In the genomic region with DNA sequence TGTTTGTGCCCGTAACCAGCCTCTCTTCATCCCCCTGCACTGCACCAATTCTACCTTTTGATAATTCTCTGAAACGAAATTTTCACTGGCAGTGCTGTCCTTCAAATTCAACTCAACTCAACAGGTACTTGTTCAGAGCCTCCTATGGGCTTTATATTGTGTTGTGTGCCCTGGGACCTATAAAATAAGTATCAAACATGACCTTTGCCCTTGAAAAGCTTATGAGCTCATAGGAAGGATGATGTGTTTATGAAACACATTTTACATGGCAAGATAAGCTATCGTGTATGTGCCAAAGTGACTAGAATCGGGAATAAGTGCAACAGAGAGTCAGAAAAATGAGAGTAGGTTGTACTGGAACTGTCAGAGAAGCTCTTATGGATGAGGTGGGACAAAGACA, we compare ENCODE assay signal across 20 cellular contexts.
DNase-seq lines count a peak whose midpoint lies in the region; ATAC-seq, FAIRE-seq and TF ChIP-seq lines count a peak whose summit lies in the region.
"Had no signal": no experiment of that assay in that cellular context is flagged by ENCODE, and none has a peak within 500 bp of the region (broad histone marks: within the 10 kb centered on the region; RNA-seq: fewer than 3 reads in every experiment).

No MANE protein-coding gene starts in this region.

- POLR2A ChIA-PET in IMR-90 (lab: Charles Lee; ENCODE audit: unreplicated experiment): interaction anchor here (0.6 kb wide), 1 partner anchor 103 kb away, joined by 3 read pairs; no protein-coding TSS in a partner anchor
- POLR2A ChIA-PET in endothelial cell of umbilical vein (lab: Charles Lee): no interaction called here

- no peak overlapping the region for H2BK5ac ChIP-seq in IMR-90 (ENCODE audit: low read depth, low read length, poor library complexity, severe bottlenecking)

- H4K91ac ChIP-seq in IMR-90 (ENCODE audit: insufficient read depth, low read depth, low read length): no peak overlapping the region

- intact Hi-C loops in IMR-90 (cut with micrococcal nuclease): no loop called here
- intact Hi-C loops in endothelial cell of umbilical vein (cut with micrococcal nuclease): loop anchor here (5.0 kb wide), 1 partner anchor 137 kb away; no protein-coding TSS in a partner anchor
- intact Hi-C loops in mucosa of descending colon (cut with DNase I, micrococcal nuclease): no loop called here
- intact Hi-C loops in lower lobe of right lung (cut with DNase I): no loop called here
- intact Hi-C loops in colonic mucosa (cut with DNase I): no loop called here

- CTCF ChIA-PET in IMR-90 (lab: Yijun Ruan, JAX): no interaction called here
- CTCF ChIA-PET in endothelial cell of umbilical vein (lab: Charles Lee): no interaction called here

- H2AK9ac ChIP-seq in IMR-90 (replicated peaks; ENCODE audit: low read depth, low read length, poor library complexity): no peak overlapping the region

- no peak overlapping the region for H3K23ac ChIP-seq in IMR-90 (ENCODE audit: low read depth, low read length)

- WGBS in IMR-90 (ENCODE audit: extremely low coverage in 2 of 2, insufficient read length in 1 of 2), 2 experiments: 25% methylated on average over 2 of the region's 4 CpGs; no CpG with 5 or more reads in 1 of the 2 experiments

- H3K79me1 ChIP-seq in IMR-90 (ENCODE audit: low read depth in 1 of 2, low read length in 2 of 2): no peaks in the 10 kb centered on the region

- peak overlapping the region; percentile 1; the same call in 1 of the 2 replicates for H3K27ac ChIP-seq in 22Rv1
- H3K27ac ChIP-seq in IMR-90 (ENCODE audit: insufficient read depth, low read length): no peak overlapping the region
- H3K27ac ChIP-seq in endothelial cell of umbilical vein (ENCODE audit: insufficient read depth, low read depth, low read length): no peak overlapping the region
- no peak overlapping the region for H3K27ac ChIP-seq in lower lobe of right lung
- no peak overlapping the region for H3K27ac ChIP-seq in colonic mucosa
- H3K27ac ChIP-seq: BLaER1, C4-2B, GM23248 had no signal

- no peak overlapping the region for H3K14ac ChIP-seq in IMR-90 (replicated peaks; ENCODE audit: low read depth, low read length)

- H3K27me3 ChIP-seq in IMR-90 (ENCODE audit: control insufficient read depth, insufficient read depth, low read length): no peaks in the 10 kb centered on the region
- H3K27me3 ChIP-seq in endothelial cell of umbilical vein (ENCODE audit: control insufficient read depth in 2 of 2, insufficient read depth in 2 of 2, low read length in 2 of 2): no peaks in the 10 kb centered on the region
- no peaks in the 10 kb centered on the region for H3K27me3 ChIP-seq in lower lobe of right lung (ENCODE audit: low read depth)
- no peaks in the 10 kb centered on the region for H3K27me3 ChIP-seq in colonic mucosa
- H3K27me3 ChIP-seq: BLaER1 had no signal

- dilution Hi-C loops in IMR-90 (cut with HindIII; ENCODE audit: low sequenced_read_pairs, unreplicated experiment): no loop called here
- dilution Hi-C loops in endothelial cell of umbilical vein (cut with MboI; ENCODE audit: extremely low pct_ligation_motif_present, low sequenced_read_pairs): no loop called here

- no peak overlapping the region for H3K4ac ChIP-seq in IMR-90 (ENCODE audit: low read depth, low read length)

- H4K5ac ChIP-seq in IMR-90 (ENCODE audit: low read depth, low read length): peak overlapping the region; percentile 49; the same call in 1 of the 2 replicates

- H3K56ac ChIP-seq in IMR-90 (ENCODE audit: extremely low read depth, insufficient read depth, low read length): no peak overlapping the region

- H3K36me3 ChIP-seq in IMR-90 (ENCODE audit: control insufficient read depth, insufficient read depth, low read length) (no peaks in the 10 kb centered on the region), endothelial cell of umbilical vein (ENCODE audit: control insufficient read depth in 2 of 2, extremely low read depth in 1 of 2, insufficient read depth in 2 of 2, low read length in 2 of 2) (no peaks in the 10 kb centered on the region), mucosa of descending colon (ENCODE audit: low read depth) (no peaks in the 10 kb centered on the region), lower lobe of right lung (no peaks in the 10 kb centered on the region), colonic mucosa (no peaks in the 10 kb centered on the region)
- H3K36me3 ChIP-seq: BLaER1 had no signal

- no peak overlapping the region for H2AK5ac ChIP-seq in IMR-90 (ENCODE audit: low read depth, low read length)

- TF ChIP-seq POLR2A in IMR-90 (IDR thresholded peaks at IDR 0.05; ENCODE audit: low read depth, low read length) (no peak), endothelial cell of umbilical vein (IDR thresholded peaks at IDR 0.05; ENCODE audit: low read depth, low read length) (no peak)

- no peak overlapping the region for H2BK20ac ChIP-seq in IMR-90 (ENCODE audit: low read depth, low read length)

- no peak overlapping the region for H3K4me3 ChIP-seq in IMR-90 (ENCODE audit: insufficient read depth, low read depth, low read length)
- no peak overlapping the region for H3K4me3 ChIP-seq in endothelial cell of umbilical vein (replicated peaks in 1 of 3; ENCODE audit: insufficient read depth in 1 of 3, low read depth in 1 of 3, low read length in 3 of 3)
- no peak overlapping the region for H3K4me3 ChIP-seq in mucosa of descending colon
- H3K4me3 ChIP-seq in lower lobe of right lung: no peak overlapping the region
- no peak overlapping the region for H3K4me3 ChIP-seq in colonic mucosa
- H3K4me3 ChIP-seq: BLaER1, GM23248 had no signal

- in situ Hi-C loops in IMR-90 (cut with MboI; ENCODE audit: low sequenced_read_pairs): no loop called here

- no peak for FAIRE-seq in endothelial cell of umbilical vein (lab: Jason Lieb, UNC)
- FAIRE-seq: D721Med, G401.6, GM12892, H1 had no signal

- H3K4me1 ChIP-seq in IMR-90 (ENCODE audit: control insufficient read depth, insufficient read depth, low read length): peaks cover 12% of the 10 kb centered on the region
- H3K4me1 ChIP-seq in endothelial cell of umbilical vein (ENCODE audit: control insufficient read depth, extremely low read depth, insufficient read depth, low read length): peaks cover 23% of the 10 kb centered on the region
- H3K4me1 ChIP-seq in mucosa of descending colon (ENCODE audit: low read depth): no peaks in the 10 kb centered on the region
- no peaks in the 10 kb centered on the region for H3K4me1 ChIP-seq in lower lobe of right lung
- H3K4me1 ChIP-seq in colonic mucosa: no peaks in the 10 kb centered on the region
- H3K4me1 ChIP-seq: BLaER1 had no signal

- no peak overlapping the region for H3K18ac ChIP-seq in IMR-90 (ENCODE audit: low read depth, low read length)

- TF ChIP-seq RAD21 in IMR-90 (IDR thresholded peaks at IDR 0.05; ENCODE audit: low read length): no peak

- H3K9me3 ChIP-seq in IMR-90 (ENCODE audit: control insufficient read depth, insufficient read depth, low read length) (no peaks in the 10 kb centered on the region), endothelial cell of umbilical vein (replicated peaks; ENCODE audit: control insufficient read depth, insufficient read depth, low read length) (no peaks in the 10 kb centered on the region), mucosa of descending colon (no peaks in the 10 kb centered on the region), lower lobe of right lung (no peaks in the 10 kb centered on the region), colonic mucosa (no peaks in the 10 kb centered on the region)
- H3K9me3 ChIP-seq: BLaER1 had no signal

- no peak overlapping the region for H4K8ac ChIP-seq in IMR-90 (ENCODE audit: low read depth in 2 of 2, low read length in 2 of 2)

- H2AFZ ChIP-seq in IMR-90 (replicated peaks; ENCODE audit: low read length, poor library complexity): no peak overlapping the region
- peak overlapping the region; percentile 47 for H2AFZ ChIP-seq in endothelial cell of umbilical vein (ENCODE audit: low read depth, low read length)
- H2AFZ ChIP-seq: GM23248 had no signal

- BruUV-seq in IMR-90 (replicated peaks; lab: Mats Ljungman, UMichigan) (no TSS peak), endothelial cell of umbilical vein (replicated peaks; lab: Mats Ljungman, UMichigan) (no TSS peak)

- H3K9me1 ChIP-seq in IMR-90 (ENCODE audit: insufficient read depth, low read length): no peaks in the 10 kb centered on the region; the same call in 1 of the 2 replicates
- no peaks in the 10 kb centered on the region for H3K9me1 ChIP-seq in endothelial cell of umbilical vein (replicated peaks; ENCODE audit: control insufficient read depth, extremely low read depth, insufficient read depth, low read length)

- H4K20me1 ChIP-seq in IMR-90 (ENCODE audit: insufficient read depth, low read length): no peaks in the 10 kb centered on the region
- no peaks in the 10 kb centered on the region for H4K20me1 ChIP-seq in endothelial cell of umbilical vein (replicated peaks; ENCODE audit: control insufficient read depth, extremely low read depth, insufficient read depth, low read length)
- H4K20me1 ChIP-seq: BLaER1 had no signal

- ATAC-seq in IMR-90 (ENCODE audit: low read depth): no peak
- ATAC-seq in mucosa of descending colon: peak; percentile 72
- no peak for ATAC-seq in lower lobe of right lung

- no peaks in the 10 kb centered on the region for H3K79me2 ChIP-seq in endothelial cell of umbilical vein (ENCODE audit: control insufficient read depth, insufficient read depth, low read length)

- H2BK15ac ChIP-seq in IMR-90 (ENCODE audit: low read depth, low read length): peak overlapping the region; percentile 75

- H3K9ac ChIP-seq in IMR-90 (ENCODE audit: low read depth, low read length) (no peak overlapping the region), endothelial cell of umbilical vein (replicated peaks; ENCODE audit: extremely low read depth, insufficient read depth, low read length) (no peak overlapping the region), colonic mucosa (ENCODE audit: low read depth in 2 of 2, low read length in 2 of 2) (no peak overlapping the region)
- H3K9ac ChIP-seq: BLaER1, GM23248 had no signal

- TF ChIP-seq CTCF in 22Rv1 (IDR thresholded peaks at IDR 0.05): no peak
- no peak for TF ChIP-seq CTCF in IMR-90 (conservative IDR thresholded peaks at IDR 0.05; ENCODE audit: low read depth, low read length)
- no peak for TF ChIP-seq CTCF in endothelial cell of umbilical vein (IDR thresholded peaks at IDR 0.05; ENCODE audit: extremely low read depth in 1 of 2, insufficient read depth in 1 of 2, low read depth in 1 of 2, low read length in 2 of 2)
- TF ChIP-seq CTCF in mucosa of descending colon (IDR thresholded peaks at IDR 0.05): no peak
- no peak for TF ChIP-seq CTCF in lower lobe of right lung (IDR thresholded peaks at IDR 0.05)
- TF ChIP-seq CTCF in colonic mucosa (IDR thresholded peaks at IDR 0.05): no peak

- DNase-seq in IMR-90 (no peak), endothelial cell of umbilical vein (ENCODE audit: low read depth, low spot score) (no peak), mucosa of descending colon (no peak), lower lobe of right lung (no peak), NCI-H345 (lab: John Stamatoyannopoulos, UW) (no peak), colonic mucosa (no peak)
- DNase-seq: CD4-positive, CD25-positive, alpha-beta regulatory T cell; CD8-positive, alpha-beta memory T cell; DMS 273 treated with DMSO at 0.1 percent for 48 hours; DND-41; GM23248; H7; HCEC 1CT had no signal

- H3K4me2 ChIP-seq in IMR-90 (ENCODE audit: low read depth, low read length) (no peak overlapping the region), endothelial cell of umbilical vein (ENCODE audit: insufficient read depth, low read length) (no peak overlapping the region)
- H3K4me2 ChIP-seq: BLaER1 had no signal

- peak overlapping the region; percentile 16; the same call in 1 of the 2 replicates for H2BK120ac ChIP-seq in IMR-90 (ENCODE audit: low read depth, low read length)
